1 cellular context compared by ENCODE assay signal in genomic region chr12:87428701-87429277, GRCh38.
TF ChIP-seq lines count a peak whose summit lies in the region.

No MANE protein-coding gene starts in this region.

TF ChIP-seq in IMR-90, 13 proteins besides CTCF, POLR2A, EP300 and RAD21 (continued from another document):
- TF ChIP-seq CHD1 (IDR thresholded peaks at IDR 0.05; ENCODE audit: low read depth, low read length) (no peak), RCOR1 (IDR thresholded peaks at IDR 0.05; ENCODE audit: insufficient replicate concordance, low read length) (no peak), MXI1 (IDR thresholded peaks at IDR 0.05; ENCODE audit: borderline replicate concordance, low read depth, low read length) (no peak), FOS (IDR thresholded peaks at IDR 0.05; ENCODE audit: low read depth, low read length) (0 out of 2 replicates have a peak, but pooled peaks have one; percentile 19), MAZ (IDR thresholded peaks at IDR 0.05; ENCODE audit: borderline replicate concordance, low read depth, low read length) (no peak)
